In genomic region chr1:21378705-21379494, GRCh38 we compare ENCODE assay signal across 17 cellular contexts.
DNase-seq lines count a peak whose midpoint lies in the region; ATAC-seq and TF ChIP-seq lines count a peak whose summit lies in the region.
"Had no signal": no experiment of that assay in that cellular context is flagged by ENCODE, and none has a peak within 500 bp of the region (broad histone marks: within the 10 kb centered on the region; RNA-seq: fewer than 3 reads in every experiment).

No MANE protein-coding gene starts in this region.

- peaks cover 7% of the 10 kb centered on the region for H3K9me3 ChIP-seq in mucosa of descending colon
- H3K9me3 ChIP-seq in CD4-positive, alpha-beta T cell (ENCODE audit: control insufficient read depth, low read length): no peaks in the 10 kb centered on the region

- ATAC-seq in mucosa of descending colon: peak; percentile 89
- no peak for ATAC-seq in HG02852 (IDR thresholded peaks at IDR 0.05; ENCODE audit: unreplicated experiment)
- ATAC-seq in HG02763 (IDR thresholded peaks at IDR 0.05; ENCODE audit: unreplicated experiment): no peak
- no peak for ATAC-seq in CD4-positive, alpha-beta T cell (ENCODE audit: poor library complexity)
- ATAC-seq: activated T-helper 17 cell treated with anti-CD3 and anti-CD28 coated beads, Interleukin-2, amount 50 U/mL, for 72 hours; stimulated activated naive CD8-positive, alpha-beta T cell treated with anti-CD3 and anti-CD28 coated beads, Interleukin-15, amount 100 ng/mL, for 72 hours had no signal

- H3K27me3 Mint-ChIP-seq in CD4-positive, alpha-beta T cell: peaks cover 11% of the 10 kb centered on the region

- no peak overlapping the region for H3K27ac Mint-ChIP-seq in CD4-positive, alpha-beta T cell
- H3K27ac Mint-ChIP-seq: activated T-helper 17 cell treated with anti-CD3 and anti-CD28 coated beads, Interleukin-2, amount 50 U/mL, for 72 hours; stimulated activated naive CD8-positive, alpha-beta T cell treated with anti-CD3 and anti-CD28 coated beads, Interleukin-15, amount 100 ng/mL, for 72 hours had no signal

- H3K36me3 Mint-ChIP-seq in CD4-positive, alpha-beta T cell (ENCODE audit: low read depth): no peaks in the 10 kb centered on the region

- peaks cover 4% of the 10 kb centered on the region for H3K9me3 Mint-ChIP-seq in CD4-positive, alpha-beta T cell

- H3K4me1 Mint-ChIP-seq in CD4-positive, alpha-beta T cell (ENCODE audit: low read depth): no peaks in the 10 kb centered on the region

- H3K4me1 ChIP-seq in mucosa of descending colon (ENCODE audit: low read depth): no peaks in the 10 kb centered on the region
- H3K4me1 ChIP-seq: Peyer's patch had no signal

- no peaks in the 10 kb centered on the region for H3K27me3 ChIP-seq in CD4-positive, alpha-beta T cell (ENCODE audit: control insufficient read depth, insufficient read depth, low read length)
- H3K27me3 ChIP-seq: Peyer's patch had no signal

- H3K27ac ChIP-seq in CD4-positive, alpha-beta T cell (ENCODE audit: low read depth, low read length): no peak overlapping the region
- H3K27ac ChIP-seq: Peyer's patch had no signal

- H3K36me3 ChIP-seq in mucosa of descending colon (ENCODE audit: low read depth): no peaks in the 10 kb centered on the region
- H3K36me3 ChIP-seq: Peyer's patch had no signal

- TF ChIP-seq CTCF in mucosa of descending colon (IDR thresholded peaks at IDR 0.05): no peak
- no peak for TF ChIP-seq CTCF in CD4-positive, alpha-beta T cell (IDR thresholded peaks at IDR 0.05)

- CTCF ChIA-PET in CD4-positive, alpha-beta T cell (lab: Charles Lee): no interaction called here

- H3K4me3 Mint-ChIP-seq in CD4-positive, alpha-beta T cell: no peak overlapping the region
- H3K4me3 Mint-ChIP-seq: activated T-helper 17 cell treated with anti-CD3 and anti-CD28 coated beads, Interleukin-2, amount 50 U/mL, for 72 hours; stimulated activated naive CD8-positive, alpha-beta T cell treated with anti-CD3 and anti-CD28 coated beads, Interleukin-15, amount 100 ng/mL, for 72 hours had no signal

- intact Hi-C loops in mucosa of descending colon (cut with DNase I, micrococcal nuclease): no loop called here
- intact Hi-C loops in CD4-positive, alpha-beta T cell (cut with DNase I, micrococcal nuclease): no loop called here

- DNase-seq in Daoy (ENCODE audit: low read depth) (peak; percentile 64), NCI-H2029 (lab: John Stamatoyannopoulos, UW) (peak; percentile 40), astrocyte of the hippocampus (ENCODE audit: low read depth, low spot score) (peak; percentile 28), mucosa of descending colon (peak in 1 of 3 donors; percentile 15), inferior parietal cortex (ENCODE audit: extremely low spot score) (no peak)
- no peak for DNase-seq in CD4-positive, alpha-beta T cell
- DNase-seq: activated CD4-positive, alpha-beta T cell treated with anti-CD3 and anti-CD28 coated beads, Interleukin-2, amount 50 U/mL, for 4 hours; cortex of kidney; H7; NCI-H446; occipital lobe; stimulated activated naive CD8-positive, alpha-beta T cell treated with anti-CD3 and anti-CD28 coated beads, Interleukin-15, amount 100 ng/mL, for 72 hours had no signal

- H3K4me3 ChIP-seq in mucosa of descending colon: no peak overlapping the region
- H3K4me3 ChIP-seq: Peyer's patch, skin epidermis had no signal

- POLR2A ChIA-PET in CD4-positive, alpha-beta T cell (lab: Charles Lee): no interaction called here

Comparison
In these comparisons a context has a peak if more than half of its experiments do, and no peak if none do; other contexts are left out.
1. DNase-seq: peak in Daoy (single experiment), NCI-H2029 (single experiment) and astrocyte of the hippocampus (single experiment); none in inferior parietal cortex (single experiment) and CD4-positive, alpha-beta T cell (0 of 10).